Comparison of ENCODE assay signal across 8 cellular contexts in the genomic region with DNA sequence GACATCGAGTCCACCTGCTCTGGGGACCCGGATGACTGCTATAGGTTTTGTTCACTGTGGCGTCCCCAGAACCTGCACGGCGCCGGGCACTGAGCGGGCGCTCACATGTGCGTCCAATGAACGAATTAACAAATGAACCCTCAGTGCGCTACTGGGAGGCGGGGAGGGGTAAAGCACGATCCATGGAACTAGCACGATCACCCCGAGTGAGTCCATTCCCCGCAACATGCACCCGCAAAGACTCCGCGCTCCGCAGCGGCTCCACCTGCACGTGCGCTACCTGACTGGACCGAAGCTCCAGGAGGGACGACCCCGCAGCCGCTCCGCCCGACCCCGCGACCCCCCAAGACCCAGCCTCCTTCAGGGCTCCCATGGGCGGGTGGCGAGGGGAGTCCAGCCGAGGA. TPM values are rescaled to one million over a fixed set of nuclear protein-coding genes. Genes with fewer than 3 reads are reported as not detected.
A peak's percentile ranks its signal among the peaks of the same experiment; 100 is the strongest.
DNase-seq lines count a peak whose midpoint lies in the region; ATAC-seq, FAIRE-seq and TF ChIP-seq lines count a peak whose summit lies in the region.

No MANE protein-coding gene starts in this region.

- peak overlapping the region; percentile 97 for H3K27ac ChIP-seq in lower lobe of right lung

- peak; percentile 26 for ATAC-seq in GM18907 (IDR thresholded peaks at IDR 0.05; ENCODE audit: unreplicated experiment)
- ATAC-seq in HG03432 (IDR thresholded peaks at IDR 0.05; ENCODE audit: unreplicated experiment): peak; percentile 26
- ATAC-seq in lower lobe of right lung: peak; percentile 11 to 36

- TF ChIP-seq CTCF in BE2C (IDR thresholded peaks at IDR 0.05; ENCODE audit: low read depth, low read length) (no peak), lower lobe of right lung (IDR thresholded peaks at IDR 0.05) (no peak)

- H3K4me1 ChIP-seq in BE2C: no peaks in the 10 kb centered on the region
- peaks cover 17% of the 10 kb centered on the region for H3K4me1 ChIP-seq in lower lobe of right lung

- no peak for FAIRE-seq in GM12892 (lab: Jason Lieb, UNC)

- H3K27me3 ChIP-seq in BE2C (no peaks in the 10 kb centered on the region), lower lobe of right lung (ENCODE audit: low read depth) (no peaks in the 10 kb centered on the region)

- TF ChIP-seq POLR2A in GM12892 (IDR thresholded peaks at IDR 0.05; ENCODE audit: low read depth, low read length): no peak; the same call in 1 of the 2 replicates

- H3K9me3 ChIP-seq in BE2C (no peaks in the 10 kb centered on the region), lower lobe of right lung (no peaks in the 10 kb centered on the region)

- H3K36me3 ChIP-seq in BE2C (peaks cover 34% of the 10 kb centered on the region), lower lobe of right lung (no peaks in the 10 kb centered on the region)

- intact Hi-C loops in lower lobe of right lung (cut with DNase I): no loop called here

- DNase-seq in BE2C (peak; percentile 61), SK-N-DZ (ENCODE audit: low spot score) (peak; percentile 21), cerebellum (ENCODE audit: low spot score) (peak; percentile 30), lower lobe of right lung (peak; percentile 52), GM12892 (ENCODE audit: insufficient read length) (no peak)
- DNase-seq in stimulated activated CD8-positive, alpha-beta memory T cell treated with anti-CD3 and anti-CD28 coated beads, Interleukin-4, amount 100 ng/mL, for 48 hours: peak; percentile 61

- peak overlapping the region; percentile 84 for H3K4me3 ChIP-seq in BE2C (ENCODE audit: low read depth, low read length)
- peak overlapping the region; percentile 99 for H3K4me3 ChIP-seq in lower lobe of right lung

RNA-seq across cellular contexts. Expression of a gene that starts 0.5 kb away (rescaled TPM):
- 372 TPM for polyA plus RNA-seq in BE2C (2012; ENCODE audit: insufficient read depth, insufficient read length, low read depth)
- polyA plus RNA-seq in SK-N-DZ (2014; cell fraction: cytosol; rRNA removed): 204 and 236 TPM in 2 replicates
- 403 and 415 TPM in 2 replicates for polyA plus RNA-seq in SK-N-DZ (2014; cell fraction: nucleus; rRNA removed)
- total RNA-seq in cerebellum: 57.7 TPM
- total RNA-seq in lower lobe of right lung: 51.8 TPM
- 173 TPM for polyA plus RNA-seq in GM12892 (2012; ENCODE audit: missing spikeins)
